ENCODE assay signal across 27 cellular contexts in the genomic region with DNA sequence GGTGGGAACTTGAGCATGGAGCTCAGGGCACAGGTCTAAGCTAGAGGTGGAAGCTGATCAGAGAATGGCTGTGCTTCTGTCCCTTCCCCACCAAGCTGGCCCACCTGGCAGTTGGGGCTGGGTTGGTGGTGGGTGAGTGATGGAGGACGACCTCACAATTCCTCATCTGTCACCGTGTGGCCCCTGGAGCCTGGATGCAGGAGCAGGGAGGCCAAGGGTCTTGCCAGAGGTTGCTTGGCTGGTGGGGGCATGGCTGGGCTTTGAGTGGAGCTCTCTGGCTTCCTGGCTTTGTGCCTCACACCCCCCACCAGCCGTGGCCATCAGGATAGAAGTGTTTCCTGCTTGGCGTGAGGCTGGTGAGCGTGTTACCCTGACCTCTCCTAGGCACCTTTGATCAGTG. TPM values are rescaled to one million over a fixed set of nuclear protein-coding genes. Genes with fewer than 3 reads are reported as not detected.
DNase-seq lines count a peak whose midpoint lies in the region; ATAC-seq and TF ChIP-seq lines count a peak whose summit lies in the region.
"Had no signal": no experiment of that assay in that cellular context is flagged by ENCODE, and none has a peak within 500 bp of the region (broad histone marks: within the 10 kb centered on the region; RNA-seq: fewer than 3 reads in every experiment).

No MANE protein-coding gene starts in this region.

- H3K27me3 Mint-ChIP-seq in WTC11 (ENCODE audit: low read depth): no peaks in the 10 kb centered on the region

- H3K4me3 ChIP-seq in left ventricle myocardium inferior: no peak overlapping the region
- H3K4me3 ChIP-seq in aorta (ENCODE audit: low read length in 2 of 2): no peak overlapping the region
- H3K4me3 ChIP-seq: GM23248, HAP-1, PC-9 had no signal

- peaks cover 16% of the 10 kb centered on the region for H3K4me1 ChIP-seq in left ventricle myocardium inferior
- H3K4me1 ChIP-seq in aorta (ENCODE audit: control insufficient read depth in 1 of 2, insufficient read depth in 2 of 2, low read length in 2 of 2): no peaks in the 10 kb centered on the region

- H3K4me3 Mint-ChIP-seq in WTC11: no peak overlapping the region
- H3K4me3 Mint-ChIP-seq: CD4-positive, CD25-positive, alpha-beta regulatory T cell; HFFc6 had no signal

- H3K27ac ChIP-seq in left ventricle myocardium inferior (replicated peaks): no peak overlapping the region
- H3K27ac ChIP-seq in aorta (ENCODE audit: low read depth in 1 of 2, low read length in 2 of 2): no peak overlapping the region
- H3K27ac ChIP-seq: GM23248, HL-60, PC-9 had no signal

- ATAC-seq in Right ventricle myocardium superior (ENCODE audit: poor library complexity) (no peak), WTC11 (no peak), aorta (ENCODE audit: low FRiP score) (no peak), GM18511 (IDR thresholded peaks at IDR 0.05; ENCODE audit: unreplicated experiment) (no peak)

- CTCF ChIA-PET in WTC11 (lab: Charles Lee): interaction anchor here (0.7 to 1.6 kb wide), 5 partner anchors 34 to 100 kb away, joined by 3 to 8 read pairs (median 3); no protein-coding TSS in a partner anchor

- intact Hi-C loops in Right ventricle myocardium superior (cut with DNase I) (no loop called here), left ventricle myocardium inferior (cut with micrococcal nuclease) (no loop called here), posterior vena cava (cut with DNase I) (no loop called here), aorta (cut with DNase I) (no loop called here)

- POLR2A ChIA-PET in WTC11 (lab: Charles Lee): no interaction called here

- no peak overlapping the region for H3K27ac Mint-ChIP-seq in WTC11
- H3K27ac Mint-ChIP-seq: CD4-positive, CD25-positive, alpha-beta regulatory T cell; HFFc6 had no signal

- peaks cover 22% of the 10 kb centered on the region for H3K4me1 Mint-ChIP-seq in WTC11
- H3K4me1 Mint-ChIP-seq: CD4-positive, CD25-positive, alpha-beta regulatory T cell had no signal

- H3K9me3 Mint-ChIP-seq in WTC11: no peaks in the 10 kb centered on the region
- H3K9me3 Mint-ChIP-seq: CD4-positive, CD25-positive, alpha-beta regulatory T cell; HFFc6 had no signal

- H3K36me3 ChIP-seq in left ventricle myocardium inferior (no peaks in the 10 kb centered on the region), aorta (ENCODE audit: control insufficient read depth in 1 of 2, insufficient read depth in 2 of 2, low read length in 1 of 2) (no peaks in the 10 kb centered on the region)
- H3K36me3 ChIP-seq: HAP-1 had no signal

- DNase-seq in Right ventricle myocardium superior (peak; percentile 26), left ventricle myocardium inferior (no peak), WTC11 (ENCODE audit: low spot score) (peak; percentile 5), posterior vena cava (ENCODE audit: low spot score) (peak; percentile 57), aorta (peak; percentile 44 to 67), NCI-H2196 treated with DMSO at 0.1 percent for 48 hours (lab: John Stamatoyannopoulos, UW; ENCODE audit: unreplicated experiment) (no peak), DMS153 treated with DMSO at 0.1 percent for 48 hours (lab: John Stamatoyannopoulos, UW; ENCODE audit: unreplicated experiment) (no peak)
- DNase-seq: 8988T; ACHN; CD4-positive, CD25-positive, alpha-beta regulatory T cell; DMS153; GM23248; HFFc6; Kasumi-1; MV-4-11; NCI-H1105; NCI-H1436 treated with DMSO at 0.1 percent for 48 hours; NCI-H187 treated with DMSO at 0.1 percent for 48 hours; NCI-H446; NCI-H524 treated with DMSO at 0.1 percent for 48 hours; NCI-H82; PC-9; SHP77 treated with DMSO at 0.1 percent for 48 hours had no signal

- 94 to 95% methylated on average over 5 of the region's 5 CpGs for WGBS in aorta, 2 donors

- H3K9me3 ChIP-seq in left ventricle myocardium inferior (replicated peaks): no peaks in the 10 kb centered on the region
- H3K9me3 ChIP-seq in aorta (ENCODE audit: control insufficient read depth, low read length): no peaks in the 10 kb centered on the region
- H3K9me3 ChIP-seq: HAP-1 had no signal

- H3K27me3 ChIP-seq in left ventricle myocardium inferior (ENCODE audit: low read depth) (no peaks in the 10 kb centered on the region), aorta (ENCODE audit: control insufficient read depth in 1 of 2, insufficient read depth in 2 of 2, low read length in 1 of 2) (no peaks in the 10 kb centered on the region)

- H3K36me3 Mint-ChIP-seq in WTC11: no peaks in the 10 kb centered on the region
- H3K36me3 Mint-ChIP-seq: CD4-positive, CD25-positive, alpha-beta regulatory T cell had no signal

- no peak for TF ChIP-seq CTCF in left ventricle myocardium inferior (IDR thresholded peaks at IDR 0.05; ENCODE audit: borderline replicate concordance)
- no peak for TF ChIP-seq CTCF in WTC11 (IDR thresholded peaks at IDR 0.05)

TF ChIP-seq in WTC11, 78 proteins besides CTCF, POLR2A, EP300 and RAD21:
- TF ChIP-seq MYBL2 (CRISPR knock-in tag; IDR thresholded peaks at IDR 0.05): no peak
- TF ChIP-seq KAT7 (CRISPR knock-in tag; IDR thresholded peaks at IDR 0.05; ENCODE audit: borderline replicate concordance): no peak
- TF ChIP-seq, protein P1, sequence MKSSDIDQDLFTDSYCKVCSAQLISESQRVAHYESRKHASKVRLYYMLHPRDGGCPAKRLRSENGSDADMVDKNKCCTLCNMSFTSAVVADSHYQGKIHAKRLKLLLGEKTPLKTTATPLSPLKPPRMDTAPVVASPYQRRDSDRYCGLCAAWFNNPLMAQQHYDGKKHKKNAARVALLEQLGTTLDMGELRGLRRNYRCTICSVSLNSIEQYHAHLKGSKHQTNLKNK (CRISPR knock-in tag; IDR thresholded peaks at IDR 0.05): no peak
- no peak for TF ChIP-seq CREB1 (CRISPR knock-in tag; IDR thresholded peaks at IDR 0.05)
- TF ChIP-seq, protein P2, sequence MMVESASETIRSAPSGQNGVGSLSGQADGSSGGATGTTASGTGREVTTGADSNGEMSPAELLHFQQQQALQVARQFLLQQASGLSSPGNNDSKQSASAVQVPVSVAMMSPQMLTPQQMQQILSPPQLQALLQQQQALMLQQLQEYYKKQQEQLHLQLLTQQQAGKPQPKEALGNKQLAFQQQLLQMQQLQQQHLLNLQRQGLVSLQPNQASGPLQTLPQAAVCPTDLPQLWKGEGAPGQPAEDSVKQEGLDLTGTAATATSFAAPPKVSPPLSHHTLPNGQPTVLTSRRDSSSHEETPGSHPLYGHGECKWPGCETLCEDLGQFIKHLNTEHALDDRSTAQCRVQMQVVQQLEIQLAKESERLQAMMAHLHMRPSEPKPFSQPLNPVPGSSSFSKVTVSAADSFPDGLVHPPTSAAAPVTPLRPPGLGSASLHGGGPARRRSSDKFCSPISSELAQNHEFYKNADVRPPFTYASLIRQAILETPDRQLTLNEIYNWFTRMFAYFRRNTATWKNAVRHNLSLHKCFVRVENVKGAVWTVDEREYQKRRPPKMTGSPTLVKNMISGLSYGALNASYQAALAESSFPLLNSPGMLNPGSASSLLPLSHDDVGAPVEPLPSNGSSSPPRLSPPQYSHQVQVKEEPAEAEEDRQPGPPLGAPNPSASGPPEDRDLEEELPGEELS (CRISPR knock-in tag; IDR thresholded peaks at IDR 0.05): no peak
- no peak for TF ChIP-seq ELF4 (CRISPR knock-in tag; IDR thresholded peaks at IDR 0.05; ENCODE audit: low read depth)
- TF ChIP-seq GTF2I (CRISPR knock-in tag; conservative IDR thresholded peaks at IDR 0.05): no peak
- TF ChIP-seq, protein P3, sequence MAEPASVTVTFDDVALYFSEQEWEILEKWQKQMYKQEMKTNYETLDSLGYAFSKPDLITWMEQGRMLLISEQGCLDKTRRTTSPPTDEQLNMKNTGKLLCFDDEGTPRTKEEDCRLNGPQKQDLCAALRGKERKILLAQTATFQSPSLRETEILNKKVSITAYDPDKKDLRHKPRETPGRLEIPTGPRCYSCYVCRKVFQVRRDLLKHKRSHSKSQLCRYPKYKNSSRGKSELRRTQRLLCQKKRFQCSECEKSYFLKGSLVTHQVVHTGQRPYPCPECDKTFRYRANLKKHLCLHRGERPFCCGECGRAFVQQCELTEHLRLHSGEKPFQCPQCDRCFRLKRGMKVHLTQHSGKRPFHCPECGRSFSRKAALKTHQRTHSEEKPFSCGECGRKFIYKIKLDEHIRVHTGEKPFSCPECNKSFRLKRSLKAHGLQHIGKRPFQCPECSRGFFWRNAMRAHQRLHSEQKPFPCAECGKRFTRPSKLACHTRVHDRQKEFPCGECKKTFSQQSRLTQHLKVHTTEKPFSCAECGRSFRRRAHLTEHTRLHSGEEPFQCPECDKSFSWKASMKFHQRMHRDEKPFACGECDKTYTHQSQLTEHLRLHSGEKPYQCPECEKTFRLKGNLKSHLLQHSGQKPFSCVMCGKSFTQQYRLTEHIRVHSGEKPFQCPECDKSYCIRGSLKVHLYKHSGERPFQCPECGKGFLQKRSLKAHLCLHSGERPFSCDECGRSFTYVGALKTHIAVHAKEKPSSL (CRISPR knock-in tag; conservative IDR thresholded peaks at IDR 0.05): no peak
- no peak for TF ChIP-seq IRF2 (CRISPR knock-in tag; IDR thresholded peaks at IDR 0.05; ENCODE audit: borderline replicate concordance, low read depth)
- TF ChIP-seq ZNF396 (CRISPR knock-in tag; IDR thresholded peaks at IDR 0.05; ENCODE audit: borderline replicate concordance): no peak

RNA-seq across cellular contexts. Expression of a gene that starts 36.0 kb away (rescaled TPM):
- total RNA-seq in Right ventricle myocardium superior (69.7 TPM), left ventricle myocardium inferior (56.7 TPM), WTC11 (2021) (20.7 to 35.2 TPM (median 31.3 TPM) in 3 replicates), posterior vena cava (100 to 1,000 TPM; 283 to 585 TPM), aorta (100 to 1,000 TPM; 117 to 494 TPM)
- 10 to 100 TPM; 16.7 to 19.9 TPM for polyA plus RNA-seq in aorta
- total RNA-seq: CD4-positive, CD25-positive, alpha-beta regulatory T cell; MCF 10A had no signal
- polyA plus RNA-seq: CD4-positive, CD25-positive, alpha-beta regulatory T cell had no signal

Comparison
In these comparisons a context has a peak if more than half of its experiments do, and no peak if none do; other contexts are left out.
1. DNase-seq: peak in Right ventricle myocardium superior (single experiment), WTC11 (single experiment), posterior vena cava (single experiment) and aorta (2 of 2); none in left ventricle myocardium inferior (single experiment), NCI-H2196 treated with DMSO at 0.1 percent for 48 hours (single experiment) and DMS153 treated with DMSO at 0.1 percent for 48 hours (single experiment).